1 cellular context compared by ENCODE assay signal in the genomic region with DNA sequence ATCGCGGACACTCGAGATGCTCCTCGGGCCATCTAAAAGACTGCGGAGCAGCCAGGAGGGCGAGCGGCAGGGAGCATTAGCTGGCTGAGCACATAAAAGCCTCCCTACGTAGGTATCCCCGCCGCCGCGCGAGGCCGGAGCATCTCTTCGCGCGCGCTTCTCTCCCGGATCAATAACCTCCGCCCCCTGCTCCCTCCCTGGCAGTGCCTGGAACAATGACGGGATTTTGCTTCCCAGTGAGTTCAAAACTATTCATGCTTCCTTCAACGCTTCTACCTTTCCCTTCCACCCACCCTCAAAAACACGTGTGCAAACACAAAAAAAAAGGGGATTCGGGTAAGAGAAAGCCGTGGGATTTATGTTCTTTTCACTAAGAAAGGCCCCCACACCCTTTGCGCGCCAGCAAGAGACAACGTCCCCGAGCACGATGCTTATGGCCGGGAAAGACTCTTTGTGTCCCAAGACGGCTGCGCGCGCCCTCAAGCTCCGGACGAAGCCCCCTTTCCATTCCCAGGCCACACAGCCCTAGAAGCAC.
A peak's percentile ranks its signal among the peaks of the same experiment; 100 is the strongest.
TF ChIP-seq lines count a peak whose summit lies in the region.

No MANE protein-coding gene starts in this region.

TF ChIP-seq in HEK293, 187 proteins besides CTCF, POLR2A, EP300 and RAD21 (continued from another document and continues in another):
- TF ChIP-seq, protein P1, sequence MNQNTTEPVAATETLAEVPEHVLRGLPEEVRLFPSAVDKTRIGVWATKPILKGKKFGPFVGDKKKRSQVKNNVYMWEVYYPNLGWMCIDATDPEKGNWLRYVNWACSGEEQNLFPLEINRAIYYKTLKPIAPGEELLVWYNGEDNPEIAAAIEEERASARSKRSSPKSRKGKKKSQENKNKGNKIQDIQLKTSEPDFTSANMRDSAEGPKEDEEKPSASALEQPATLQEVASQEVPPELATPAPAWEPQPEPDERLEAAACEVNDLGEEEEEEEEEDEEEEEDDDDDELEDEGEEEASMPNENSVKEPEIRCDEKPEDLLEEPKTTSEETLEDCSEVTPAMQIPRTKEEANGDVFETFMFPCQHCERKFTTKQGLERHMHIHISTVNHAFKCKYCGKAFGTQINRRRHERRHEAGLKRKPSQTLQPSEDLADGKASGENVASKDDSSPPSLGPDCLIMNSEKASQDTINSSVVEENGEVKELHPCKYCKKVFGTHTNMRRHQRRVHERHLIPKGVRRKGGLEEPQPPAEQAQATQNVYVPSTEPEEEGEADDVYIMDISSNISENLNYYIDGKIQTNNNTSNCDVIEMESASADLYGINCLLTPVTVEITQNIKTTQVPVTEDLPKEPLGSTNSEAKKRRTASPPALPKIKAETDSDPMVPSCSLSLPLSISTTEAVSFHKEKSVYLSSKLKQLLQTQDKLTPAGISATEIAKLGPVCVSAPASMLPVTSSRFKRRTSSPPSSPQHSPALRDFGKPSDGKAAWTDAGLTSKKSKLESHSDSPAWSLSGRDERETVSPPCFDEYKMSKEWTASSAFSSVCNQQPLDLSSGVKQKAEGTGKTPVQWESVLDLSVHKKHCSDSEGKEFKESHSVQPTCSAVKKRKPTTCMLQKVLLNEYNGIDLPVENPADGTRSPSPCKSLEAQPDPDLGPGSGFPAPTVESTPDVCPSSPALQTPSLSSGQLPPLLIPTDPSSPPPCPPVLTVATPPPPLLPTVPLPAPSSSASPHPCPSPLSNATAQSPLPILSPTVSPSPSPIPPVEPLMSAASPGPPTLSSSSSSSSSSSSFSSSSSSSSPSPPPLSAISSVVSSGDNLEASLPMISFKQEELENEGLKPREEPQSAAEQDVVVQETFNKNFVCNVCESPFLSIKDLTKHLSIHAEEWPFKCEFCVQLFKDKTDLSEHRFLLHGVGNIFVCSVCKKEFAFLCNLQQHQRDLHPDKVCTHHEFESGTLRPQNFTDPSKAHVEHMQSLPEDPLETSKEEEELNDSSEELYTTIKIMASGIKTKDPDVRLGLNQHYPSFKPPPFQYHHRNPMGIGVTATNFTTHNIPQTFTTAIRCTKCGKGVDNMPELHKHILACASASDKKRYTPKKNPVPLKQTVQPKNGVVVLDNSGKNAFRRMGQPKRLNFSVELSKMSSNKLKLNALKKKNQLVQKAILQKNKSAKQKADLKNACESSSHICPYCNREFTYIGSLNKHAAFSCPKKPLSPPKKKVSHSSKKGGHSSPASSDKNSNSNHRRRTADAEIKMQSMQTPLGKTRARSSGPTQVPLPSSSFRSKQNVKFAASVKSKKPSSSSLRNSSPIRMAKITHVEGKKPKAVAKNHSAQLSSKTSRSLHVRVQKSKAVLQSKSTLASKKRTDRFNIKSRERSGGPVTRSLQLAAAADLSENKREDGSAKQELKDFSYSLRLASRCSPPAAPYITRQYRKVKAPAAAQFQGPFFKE (tag by site-specific recombination; IDR thresholded peaks at IDR 0.05; ENCODE audit: borderline replicate concordance), result no peak
- no peak for TF ChIP-seq ZNF785 (tag by site-specific recombination; IDR thresholded peaks at IDR 0.05)
- TF ChIP-seq, protein P2, sequence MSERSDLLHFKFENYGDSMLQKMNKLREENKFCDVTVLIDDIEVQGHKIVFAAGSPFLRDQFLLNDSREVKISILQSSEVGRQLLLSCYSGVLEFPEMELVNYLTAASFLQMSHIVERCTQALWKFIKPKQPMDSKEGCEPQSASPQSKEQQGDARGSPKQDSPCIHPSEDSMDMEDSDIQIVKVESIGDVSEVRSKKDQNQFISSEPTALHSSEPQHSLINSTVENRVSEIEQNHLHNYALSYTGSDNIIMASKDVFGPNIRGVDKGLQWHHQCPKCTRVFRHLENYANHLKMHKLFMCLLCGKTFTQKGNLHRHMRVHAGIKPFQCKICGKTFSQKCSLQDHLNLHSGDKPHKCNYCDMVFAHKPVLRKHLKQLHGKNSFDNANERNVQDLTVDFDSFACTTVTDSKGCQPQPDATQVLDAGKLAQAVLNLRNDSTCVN (tag by site-specific recombination; optimal IDR thresholded peaks at IDR 0.05), result no peak
- TF ChIP-seq ZBTB17 (tag by site-specific recombination; IDR thresholded peaks at IDR 0.05), result peak; percentile 51
- peak; percentile 26; the same call in 1 of the 2 replicates for TF ChIP-seq ZNF24 (tag by site-specific recombination; IDR thresholded peaks at IDR 0.05)
- TF ChIP-seq, protein P3, sequence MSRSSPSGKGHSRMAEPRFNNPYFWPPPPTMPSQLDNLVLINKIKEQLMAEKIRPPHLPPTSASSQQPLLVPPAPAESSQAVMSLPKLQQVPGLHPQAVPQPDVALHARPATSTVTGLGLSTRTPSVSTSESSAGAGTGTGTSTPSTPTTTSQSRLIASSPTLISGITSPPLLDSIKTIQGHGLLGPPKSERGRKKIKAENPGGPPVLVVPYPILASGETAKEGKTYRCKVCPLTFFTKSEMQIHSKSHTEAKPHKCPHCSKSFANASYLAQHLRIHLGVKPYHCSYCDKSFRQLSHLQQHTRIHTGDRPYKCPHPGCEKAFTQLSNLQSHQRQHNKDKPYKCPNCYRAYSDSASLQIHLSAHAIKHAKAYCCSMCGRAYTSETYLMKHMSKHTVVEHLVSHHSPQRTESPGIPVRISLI (tag by site-specific recombination; IDR thresholded peaks at IDR 0.05), result no peak
- TF ChIP-seq, protein P4, sequence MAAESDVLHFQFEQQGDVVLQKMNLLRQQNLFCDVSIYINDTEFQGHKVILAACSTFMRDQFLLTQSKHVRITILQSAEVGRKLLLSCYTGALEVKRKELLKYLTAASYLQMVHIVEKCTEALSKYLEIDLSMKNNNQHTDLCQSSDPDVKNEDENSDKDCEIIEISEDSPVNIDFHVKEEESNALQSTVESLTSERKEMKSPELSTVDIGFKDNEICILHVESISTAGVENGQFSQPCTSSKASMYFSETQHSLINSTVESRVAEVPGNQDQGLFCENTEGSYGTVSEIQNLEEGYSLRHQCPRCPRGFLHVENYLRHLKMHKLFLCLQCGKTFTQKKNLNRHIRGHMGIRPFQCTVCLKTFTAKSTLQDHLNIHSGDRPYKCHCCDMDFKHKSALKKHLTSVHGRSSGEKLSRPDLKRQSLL (tag by site-specific recombination; IDR thresholded peaks at IDR 0.05), result no peak
- no peak for TF ChIP-seq ZXDB (tag by site-specific recombination; IDR thresholded peaks at IDR 0.05)
- TF ChIP-seq, protein P5, sequence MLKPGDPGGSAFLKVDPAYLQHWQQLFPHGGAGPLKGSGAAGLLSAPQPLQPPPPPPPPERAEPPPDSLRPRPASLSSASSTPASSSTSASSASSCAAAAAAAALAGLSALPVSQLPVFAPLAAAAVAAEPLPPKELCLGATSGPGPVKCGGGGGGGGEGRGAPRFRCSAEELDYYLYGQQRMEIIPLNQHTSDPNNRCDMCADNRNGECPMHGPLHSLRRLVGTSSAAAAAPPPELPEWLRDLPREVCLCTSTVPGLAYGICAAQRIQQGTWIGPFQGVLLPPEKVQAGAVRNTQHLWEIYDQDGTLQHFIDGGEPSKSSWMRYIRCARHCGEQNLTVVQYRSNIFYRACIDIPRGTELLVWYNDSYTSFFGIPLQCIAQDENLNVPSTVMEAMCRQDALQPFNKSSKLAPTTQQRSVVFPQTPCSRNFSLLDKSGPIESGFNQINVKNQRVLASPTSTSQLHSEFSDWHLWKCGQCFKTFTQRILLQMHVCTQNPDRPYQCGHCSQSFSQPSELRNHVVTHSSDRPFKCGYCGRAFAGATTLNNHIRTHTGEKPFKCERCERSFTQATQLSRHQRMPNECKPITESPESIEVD (tag by site-specific recombination; IDR thresholded peaks at IDR 0.05), result no peak
- no peak for TF ChIP-seq ZNF138 (tag by site-specific recombination; IDR thresholded peaks at IDR 0.05; ENCODE audit: borderline replicate concordance)
- TF ChIP-seq ZNF664 (tag by site-specific recombination; IDR thresholded peaks at IDR 0.05), result no peak
- TF ChIP-seq GFI1B (tag by site-specific recombination; IDR thresholded peaks at IDR 0.05), result no peak
- TF ChIP-seq ZNF777 (tag by site-specific recombination; IDR thresholded peaks at IDR 0.05; ENCODE audit: borderline replicate concordance), result no peak
- no peak for TF ChIP-seq ZNF350 (tag by site-specific recombination; IDR thresholded peaks at IDR 0.05)
- TF ChIP-seq ZNF837 (tag by site-specific recombination; IDR thresholded peaks at IDR 0.05), result no peak
- no peak for TF ChIP-seq ZNF157 (tag by site-specific recombination; IDR thresholded peaks at IDR 0.05)
- 0 out of 2 replicates have a peak, but pooled peaks have one; percentile 8 for TF ChIP-seq ZBTB1 (tag by site-specific recombination; IDR thresholded peaks at IDR 0.05)
- TF ChIP-seq HOXC10 (CRISPR knock-in tag; IDR thresholded peaks at IDR 0.05), result no peak
- TF ChIP-seq ZNF223 (tag by site-specific recombination; IDR thresholded peaks at IDR 0.05), result no peak; the same call in 1 of the 2 replicates
- no peak for TF ChIP-seq ZSCAN30 (tag by site-specific recombination; IDR thresholded peaks at IDR 0.05)
- no peak for TF ChIP-seq ZNF324 (tag by site-specific recombination; IDR thresholded peaks at IDR 0.05)
- no peak for TF ChIP-seq ZNF776 (tag by site-specific recombination; IDR thresholded peaks at IDR 0.05; ENCODE audit: borderline replicate concordance)
- TF ChIP-seq, protein P6, sequence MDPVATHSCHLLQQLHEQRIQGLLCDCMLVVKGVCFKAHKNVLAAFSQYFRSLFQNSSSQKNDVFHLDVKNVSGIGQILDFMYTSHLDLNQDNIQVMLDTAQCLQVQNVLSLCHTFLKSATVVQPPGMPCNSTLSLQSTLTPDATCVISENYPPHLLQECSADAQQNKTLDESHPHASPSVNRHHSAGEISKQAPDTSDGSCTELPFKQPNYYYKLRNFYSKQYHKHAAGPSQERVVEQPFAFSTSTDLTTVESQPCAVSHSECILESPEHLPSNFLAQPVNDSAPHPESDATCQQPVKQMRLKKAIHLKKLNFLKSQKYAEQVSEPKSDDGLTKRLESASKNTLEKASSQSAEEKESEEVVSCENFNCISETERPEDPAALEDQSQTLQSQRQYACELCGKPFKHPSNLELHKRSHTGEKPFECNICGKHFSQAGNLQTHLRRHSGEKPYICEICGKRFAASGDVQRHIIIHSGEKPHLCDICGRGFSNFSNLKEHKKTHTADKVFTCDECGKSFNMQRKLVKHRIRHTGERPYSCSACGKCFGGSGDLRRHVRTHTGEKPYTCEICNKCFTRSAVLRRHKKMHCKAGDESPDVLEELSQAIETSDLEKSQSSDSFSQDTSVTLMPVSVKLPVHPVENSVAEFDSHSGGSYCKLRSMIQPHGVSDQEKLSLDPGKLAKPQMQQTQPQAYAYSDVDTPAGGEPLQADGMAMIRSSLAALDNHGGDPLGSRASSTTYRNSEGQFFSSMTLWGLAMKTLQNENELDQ (tag by site-specific recombination; IDR thresholded peaks at IDR 0.05; ENCODE audit: low read depth), result no peak
- TF ChIP-seq ZFP41 (tag by site-specific recombination; IDR thresholded peaks at IDR 0.05; ENCODE audit: borderline replicate concordance), result no peak
- no peak for TF ChIP-seq ZNF426 (tag by site-specific recombination; IDR thresholded peaks at IDR 0.05)
- no peak for TF ChIP-seq ZNF266 (tag by site-specific recombination; IDR thresholded peaks at IDR 0.05; ENCODE audit: low read depth)
- TF ChIP-seq ZNF707 (tag by site-specific recombination; IDR thresholded peaks at IDR 0.05), result no peak
- TF ChIP-seq OSR2 (tag by site-specific recombination; IDR thresholded peaks at IDR 0.05), result no peak
- TF ChIP-seq, protein P7, sequence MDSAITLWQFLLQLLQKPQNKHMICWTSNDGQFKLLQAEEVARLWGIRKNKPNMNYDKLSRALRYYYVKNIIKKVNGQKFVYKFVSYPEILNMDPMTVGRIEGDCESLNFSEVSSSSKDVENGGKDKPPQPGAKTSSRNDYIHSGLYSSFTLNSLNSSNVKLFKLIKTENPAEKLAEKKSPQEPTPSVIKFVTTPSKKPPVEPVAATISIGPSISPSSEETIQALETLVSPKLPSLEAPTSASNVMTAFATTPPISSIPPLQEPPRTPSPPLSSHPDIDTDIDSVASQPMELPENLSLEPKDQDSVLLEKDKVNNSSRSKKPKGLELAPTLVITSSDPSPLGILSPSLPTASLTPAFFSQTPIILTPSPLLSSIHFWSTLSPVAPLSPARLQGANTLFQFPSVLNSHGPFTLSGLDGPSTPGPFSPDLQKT (IDR thresholded peaks at IDR 0.05; ENCODE audit: borderline replicate concordance, low read depth, low read length), result no peak
- TF ChIP-seq ZNF175 (tag by site-specific recombination; IDR thresholded peaks at IDR 0.05), result no peak
- TF ChIP-seq ZFP69B (tag by site-specific recombination; IDR thresholded peaks at IDR 0.05), result peak; percentile 10; the same call in 1 of the 2 replicates
- TF ChIP-seq, protein P8, sequence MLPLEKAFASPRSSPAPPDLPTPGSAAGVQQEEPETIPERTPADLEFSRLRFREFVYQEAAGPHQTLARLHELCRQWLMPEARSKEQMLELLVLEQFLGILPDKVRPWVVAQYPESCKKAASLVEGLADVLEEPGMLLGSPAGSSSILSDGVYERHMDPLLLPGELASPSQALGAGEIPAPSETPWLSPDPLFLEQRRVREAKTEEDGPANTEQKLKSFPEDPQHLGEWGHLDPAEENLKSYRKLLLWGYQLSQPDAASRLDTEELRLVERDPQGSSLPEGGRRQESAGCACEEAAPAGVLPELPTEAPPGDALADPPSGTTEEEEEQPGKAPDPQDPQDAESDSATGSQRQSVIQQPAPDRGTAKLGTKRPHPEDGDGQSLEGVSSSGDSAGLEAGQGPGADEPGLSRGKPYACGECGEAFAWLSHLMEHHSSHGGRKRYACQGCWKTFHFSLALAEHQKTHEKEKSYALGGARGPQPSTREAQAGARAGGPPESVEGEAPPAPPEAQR (tag by site-specific recombination; IDR thresholded peaks at IDR 0.05), result no peak
- TF ChIP-seq WT1 (tag by site-specific recombination; IDR thresholded peaks at IDR 0.05), result 0 out of 2 replicates have a peak, but pooled peaks have one; percentile 44
- TF ChIP-seq ZNF274 (IDR thresholded peaks at IDR 0.05; ENCODE audit: low read length), result no peak
- no peak for TF ChIP-seq ZNF274 (tag by site-specific recombination; IDR thresholded peaks at IDR 0.05; ENCODE audit: borderline replicate concordance)
- TF ChIP-seq, protein P9, sequence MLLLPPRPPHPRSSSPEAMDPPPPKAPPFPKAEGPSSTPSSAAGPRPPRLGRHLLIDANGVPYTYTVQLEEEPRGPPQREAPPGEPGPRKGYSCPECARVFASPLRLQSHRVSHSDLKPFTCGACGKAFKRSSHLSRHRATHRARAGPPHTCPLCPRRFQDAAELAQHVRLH (tag by site-specific recombination; IDR thresholded peaks at IDR 0.05), result no peak
- no peak for TF ChIP-seq ZNF571 (tag by site-specific recombination; IDR thresholded peaks at IDR 0.05)
- TF ChIP-seq SP3 (tag by site-specific recombination; IDR thresholded peaks at IDR 0.05), result peak; percentile 41; the same call in 1 of the 2 replicates
- no peak for TF ChIP-seq ZNF561 (tag by site-specific recombination; IDR thresholded peaks at IDR 0.05; ENCODE audit: borderline replicate concordance)
- TF ChIP-seq, protein P10, sequence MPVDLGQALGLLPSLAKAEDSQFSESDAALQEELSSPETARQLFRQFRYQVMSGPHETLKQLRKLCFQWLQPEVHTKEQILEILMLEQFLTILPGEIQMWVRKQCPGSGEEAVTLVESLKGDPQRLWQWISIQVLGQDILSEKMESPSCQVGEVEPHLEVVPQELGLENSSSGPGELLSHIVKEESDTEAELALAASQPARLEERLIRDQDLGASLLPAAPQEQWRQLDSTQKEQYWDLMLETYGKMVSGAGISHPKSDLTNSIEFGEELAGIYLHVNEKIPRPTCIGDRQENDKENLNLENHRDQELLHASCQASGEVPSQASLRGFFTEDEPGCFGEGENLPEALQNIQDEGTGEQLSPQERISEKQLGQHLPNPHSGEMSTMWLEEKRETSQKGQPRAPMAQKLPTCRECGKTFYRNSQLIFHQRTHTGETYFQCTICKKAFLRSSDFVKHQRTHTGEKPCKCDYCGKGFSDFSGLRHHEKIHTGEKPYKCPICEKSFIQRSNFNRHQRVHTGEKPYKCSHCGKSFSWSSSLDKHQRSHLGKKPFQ (tag by site-specific recombination; IDR thresholded peaks at IDR 0.05), result no peak
- TF ChIP-seq ZNF621 (tag by site-specific recombination; IDR thresholded peaks at IDR 0.05), result no peak
- no peak for TF ChIP-seq TCF7L2 (IDR thresholded peaks at IDR 0.05; ENCODE audit: borderline replicate concordance, low read depth, low read length)
- no peak for TF ChIP-seq RBAK (tag by site-specific recombination; IDR thresholded peaks at IDR 0.05)
